In the genomic region with DNA sequence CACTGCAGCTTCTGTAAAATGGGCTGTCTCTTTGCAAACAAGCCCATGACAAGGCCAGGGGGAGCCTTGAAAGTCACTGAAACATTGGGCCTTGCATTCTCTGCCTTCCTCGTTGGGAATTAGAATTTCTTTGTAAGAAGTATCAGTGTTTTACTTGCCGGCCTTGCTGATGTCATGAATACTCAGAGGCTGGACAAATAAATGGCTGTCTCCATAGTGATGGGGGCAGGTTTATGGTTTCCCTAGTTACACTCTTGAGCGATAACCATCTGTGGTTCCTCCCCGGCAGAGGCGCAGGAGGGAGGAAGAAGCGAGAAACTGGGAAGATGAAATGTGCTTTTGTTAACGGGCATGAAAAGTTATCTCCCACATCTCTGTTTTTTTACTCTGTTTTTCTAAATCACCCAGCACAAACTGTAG, we compare ENCODE assay signal across 8 cellular contexts.
DNase-seq lines count a peak whose midpoint lies in the region; ATAC-seq, FAIRE-seq and TF ChIP-seq lines count a peak whose summit lies in the region.

No MANE protein-coding gene starts in this region.

- no peak overlapping the region for H3K9ac ChIP-seq in kidney (ENCODE audit: low read length in 2 of 2)

- intact Hi-C loops in activated CD4-positive, alpha-beta T cell treated with anti-CD3 and anti-CD28 coated beads for 36 hours (cut with DNase I, micrococcal nuclease): loop anchor here (1.0 to 5.0 kb wide), 4 partner anchors 15 to 105 kb away; no protein-coding TSS in a partner anchor
- intact Hi-C loops in transverse colon (cut with DNase I; ENCODE audit: low total_unique reads) (no loop called here), kidney (cut with DNase I) (no loop called here)

- TF ChIP-seq POLR2A in tibial nerve (IDR thresholded peaks at IDR 0.05) (no peak), transverse colon (IDR thresholded peaks at IDR 0.05) (no peak)

- POLR2A ChIA-PET in activated CD4-positive, alpha-beta T cell treated with anti-CD3 and anti-CD28 coated beads for 36 hours (lab: Charles Lee): no interaction called here

- H3K27me3 Mint-ChIP-seq in activated CD4-positive, alpha-beta T cell treated with anti-CD3 and anti-CD28 coated beads for 36 hours: peaks cover 2% of the 10 kb centered on the region

- no peaks in the 10 kb centered on the region for H3K4me1 ChIP-seq in tibial nerve
- H3K4me1 ChIP-seq in transverse colon: no peaks in the 10 kb centered on the region
- H3K4me1 ChIP-seq in kidney (ENCODE audit: control insufficient read depth in 1 of 2, insufficient read depth in 1 of 2, low read depth in 1 of 2, low read length in 2 of 2): no peaks in the 10 kb centered on the region

- no peak for FAIRE-seq in kidney (lab: Jason Lieb, UNC)

- peaks cover 43% of the 10 kb centered on the region for H3K4me1 Mint-ChIP-seq in activated CD4-positive, alpha-beta T cell treated with anti-CD3 and anti-CD28 coated beads for 36 hours

- DNase-seq in activated CD4-positive, alpha-beta T cell treated with anti-CD3 and anti-CD28 coated beads for 36 hours: peak; percentile 63
- DNase-seq in activated CD4-positive, alpha-beta T cell treated with anti-CD3 and anti-CD28 coated beads for 48 hours: no peak
- DNase-seq in amniotic epithelial cell (ENCODE audit: low read depth): peak; percentile 92
- peak; percentile 48 for DNase-seq in retinal pigment epithelial cell (ENCODE audit: low read depth)
- no peak for DNase-seq in tibial nerve (ENCODE audit: low spot score in 2 of 2)
- no peak for DNase-seq in transverse colon
- DNase-seq in kidney: no peak

- H3K27me3 ChIP-seq in tibial nerve (no peaks in the 10 kb centered on the region), transverse colon (no peaks in the 10 kb centered on the region)

- in situ Hi-C loops in transverse colon (cut with MboI; ENCODE audit: low pct_ligation_motif_present in 1 of 4, low pct_unique_long_range_greater_than_20kb in 1 of 4, low sequenced_read_pairs in 3 of 4): no loop called here

- 27 to 29% methylated on average over 7 of the region's 7 CpGs for WGBS in tibial nerve, 2 donors
- WGBS in transverse colon (ENCODE audit: low coverage in 1 of 2), 2 donors: 28 to 38% methylated on average over 5 to 7 of the region's 7 CpGs

- H3K27ac ChIP-seq in tibial nerve (peak overlapping the region in 1 of 4 donors; percentile 30), transverse colon (no peak overlapping the region), kidney (ENCODE audit: low read depth in 2 of 2, low read length in 2 of 2) (no peak overlapping the region)

- peak; percentile 59 for ATAC-seq in activated CD4-positive, alpha-beta T cell treated with anti-CD3 and anti-CD28 coated beads for 36 hours
- peak; percentile 67 for ATAC-seq in HG03442 (IDR thresholded peaks at IDR 0.05; ENCODE audit: unreplicated experiment)

- no peaks in the 10 kb centered on the region for H3K9me3 ChIP-seq in tibial nerve
- no peaks in the 10 kb centered on the region for H3K9me3 ChIP-seq in transverse colon
- H3K9me3 ChIP-seq in kidney (ENCODE audit: control insufficient read depth in 1 of 2, low read length in 2 of 2): no peaks in the 10 kb centered on the region

- no peaks in the 10 kb centered on the region for H3K36me3 Mint-ChIP-seq in activated CD4-positive, alpha-beta T cell treated with anti-CD3 and anti-CD28 coated beads for 36 hours (ENCODE audit: low read depth)

- H3K4me3 ChIP-seq in retinal pigment epithelial cell (ENCODE audit: low read length) (no peak overlapping the region), tibial nerve (no peak overlapping the region), transverse colon (no peak overlapping the region), kidney (ENCODE audit: low read length in 2 of 2) (no peak overlapping the region)

- H3K27ac Mint-ChIP-seq in activated CD4-positive, alpha-beta T cell treated with anti-CD3 and anti-CD28 coated beads for 36 hours: peak overlapping the region; percentile 84

- H3K36me3 ChIP-seq in tibial nerve: no peaks in the 10 kb centered on the region
- no peaks in the 10 kb centered on the region for H3K36me3 ChIP-seq in transverse colon
- H3K36me3 ChIP-seq in kidney (ENCODE audit: control insufficient read depth in 1 of 2, insufficient read depth in 2 of 2, low read length in 2 of 2): no peaks in the 10 kb centered on the region

- TF ChIP-seq EP300 in tibial nerve (IDR thresholded peaks at IDR 0.05): no peak
- TF ChIP-seq EP300 in transverse colon (IDR thresholded peaks at IDR 0.05; ENCODE audit: low read depth): no peak

- TF ChIP-seq CTCF in retinal pigment epithelial cell (conservative IDR thresholded peaks at IDR 0.05; ENCODE audit: low read depth, low read length) (no peak), tibial nerve (IDR thresholded peaks at IDR 0.05) (no peak), transverse colon (IDR thresholded peaks at IDR 0.05) (no peak), kidney (IDR thresholded peaks at IDR 0.05; ENCODE audit: borderline replicate concordance, extremely low read depth, insufficient read depth) (no peak)

- peak overlapping the region; percentile 59 for H3K4me3 Mint-ChIP-seq in activated CD4-positive, alpha-beta T cell treated with anti-CD3 and anti-CD28 coated beads for 36 hours

- CTCF ChIA-PET in activated CD4-positive, alpha-beta T cell treated with anti-CD3 and anti-CD28 coated beads for 36 hours (lab: Charles Lee): interaction anchor here (1.2 kb wide), 1 partner anchor 15 kb away, joined by 3 read pairs; no protein-coding TSS in a partner anchor

- no peaks in the 10 kb centered on the region for H3K9me3 Mint-ChIP-seq in activated CD4-positive, alpha-beta T cell treated with anti-CD3 and anti-CD28 coated beads for 36 hours (ENCODE audit: low read depth)

Comparison
In these comparisons a context has a peak if more than half of its experiments do, and no peak if none do; other contexts are left out.
1. DNase-seq: peak in activated CD4-positive, alpha-beta T cell treated with anti-CD3 and anti-CD28 coated beads for 36 hours (single experiment), amniotic epithelial cell (single experiment) and retinal pigment epithelial cell (single experiment); none in activated CD4-positive, alpha-beta T cell treated with anti-CD3 and anti-CD28 coated beads for 48 hours (single experiment), tibial nerve (0 of 2), transverse colon (single experiment) and kidney (single experiment).
2. intact Hi-C loops: an anchor here in activated CD4-positive, alpha-beta T cell treated with anti-CD3 and anti-CD28 coated beads for 36 hours (1.0 to 5.0 kb wide); none called in transverse colon and kidney.